12 cellular contexts compared by ENCODE assay signal in the genomic region with DNA sequence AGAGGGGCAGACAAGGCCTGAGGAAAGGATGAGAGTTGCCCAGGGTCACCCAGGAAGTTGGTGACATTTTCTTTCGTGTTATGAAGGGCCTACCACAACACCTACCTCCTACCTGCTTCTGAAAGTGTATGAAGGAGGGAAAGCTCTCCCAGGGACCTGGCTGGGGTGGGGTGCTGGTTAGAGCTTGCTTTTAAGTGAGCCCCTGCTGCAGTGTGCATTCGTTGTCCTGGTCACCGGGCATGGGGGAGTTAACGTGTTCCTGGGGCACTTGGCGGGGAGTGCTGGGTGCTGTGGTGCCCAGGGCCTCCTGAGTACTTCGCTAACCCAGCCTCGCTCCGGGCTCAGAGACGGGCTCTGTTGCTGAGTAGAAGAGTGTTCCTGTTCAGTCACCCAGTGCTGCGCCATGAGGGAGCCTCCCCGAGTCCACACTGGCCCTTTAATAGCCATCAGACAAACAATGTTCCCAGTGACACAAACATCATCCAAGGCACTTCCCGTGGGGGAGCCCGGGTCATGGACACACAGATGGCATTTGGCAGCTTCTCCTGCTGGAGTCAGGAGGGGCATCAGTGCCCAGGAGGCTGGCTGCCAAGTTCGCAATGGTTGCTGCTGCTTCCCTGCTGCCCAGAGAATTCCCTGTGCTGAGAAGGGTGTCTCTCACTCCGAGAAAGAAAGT.
DNase-seq lines count a peak whose midpoint lies in the region; ATAC-seq and TF ChIP-seq lines count a peak whose summit lies in the region.
"Had no signal": no experiment of that assay in that cellular context is flagged by ENCODE, and none has a peak within 500 bp of the region (broad histone marks: within the 10 kb centered on the region; RNA-seq: fewer than 3 reads in every experiment).

No MANE protein-coding gene starts in this region.

- CTCF ChIA-PET in activated CD8-positive, alpha-beta T cell treated with anti-CD3 and anti-CD28 coated beads, Interleukin-2, amount 10 ng/mL, durations not matched to agents 7 days and 5 days (lab: Charles Lee), result interaction anchor here (1.0 to 1.2 kb wide), 2 partner anchors 29 to 255 kb away, joined by 3 read pairs; no protein-coding TSS in a partner anchor
- CTCF ChIA-PET in activated CD8-positive, alpha-beta T cell treated with anti-CD3 and anti-CD28 coated beads for 36 hours (lab: Charles Lee), result interaction anchor here (1.2 kb wide), 1 partner anchor 311 kb away, joined by 3 read pairs; no protein-coding TSS in a partner anchor

- no peaks in the 10 kb centered on the region for H3K9me3 Mint-ChIP-seq in activated CD8-positive, alpha-beta T cell treated with anti-CD3 and anti-CD28 coated beads, Interleukin-2, amount 10 ng/mL, durations not matched to agents 7 days and 5 days (ENCODE audit: insufficient read depth)
- no peaks in the 10 kb centered on the region for H3K9me3 Mint-ChIP-seq in activated CD8-positive, alpha-beta T cell treated with anti-CD3 and anti-CD28 coated beads for 36 hours
- H3K9me3 Mint-ChIP-seq: effector memory CD8-positive, alpha-beta T cell had no signal

- H3K27ac Mint-ChIP-seq in activated CD8-positive, alpha-beta T cell treated with anti-CD3 and anti-CD28 coated beads, Interleukin-2, amount 10 ng/mL, durations not matched to agents 7 days and 5 days, result peak overlapping the region; percentile 37
- H3K27ac Mint-ChIP-seq in activated CD8-positive, alpha-beta T cell treated with anti-CD3 and anti-CD28 coated beads for 36 hours, result no peak overlapping the region
- H3K27ac Mint-ChIP-seq: effector memory CD8-positive, alpha-beta T cell; progenitor cell of endocrine pancreas had no signal

- TF ChIP-seq POLR2A in esophagus muscularis mucosa (IDR thresholded peaks at IDR 0.05; ENCODE audit: low read depth), result no peak

- H3K36me3 ChIP-seq in thoracic aorta (no peaks in the 10 kb centered on the region), esophagus muscularis mucosa (peaks cover 0 to 8% (median 0%) of the 10 kb centered on the region in 4 donors)

- peak overlapping the region; percentile 49 for H3K4me3 Mint-ChIP-seq in activated CD8-positive, alpha-beta T cell treated with anti-CD3 and anti-CD28 coated beads, Interleukin-2, amount 10 ng/mL, durations not matched to agents 7 days and 5 days
- H3K4me3 Mint-ChIP-seq in activated CD8-positive, alpha-beta T cell treated with anti-CD3 and anti-CD28 coated beads for 36 hours, result no peak overlapping the region
- H3K4me3 Mint-ChIP-seq: effector memory CD8-positive, alpha-beta T cell had no signal

- H3K36me3 Mint-ChIP-seq in activated CD8-positive, alpha-beta T cell treated with anti-CD3 and anti-CD28 coated beads, Interleukin-2, amount 10 ng/mL, durations not matched to agents 7 days and 5 days (ENCODE audit: low read depth), result no peaks in the 10 kb centered on the region
- no peaks in the 10 kb centered on the region for H3K36me3 Mint-ChIP-seq in activated CD8-positive, alpha-beta T cell treated with anti-CD3 and anti-CD28 coated beads for 36 hours (ENCODE audit: low read depth)

- peaks cover 1% of the 10 kb centered on the region for H3K27me3 Mint-ChIP-seq in activated CD8-positive, alpha-beta T cell treated with anti-CD3 and anti-CD28 coated beads, Interleukin-2, amount 10 ng/mL, durations not matched to agents 7 days and 5 days (ENCODE audit: low read depth)
- no peaks in the 10 kb centered on the region for H3K27me3 Mint-ChIP-seq in activated CD8-positive, alpha-beta T cell treated with anti-CD3 and anti-CD28 coated beads for 36 hours
- H3K27me3 Mint-ChIP-seq: progenitor cell of endocrine pancreas had no signal

- H3K4me1 ChIP-seq in thoracic aorta (ENCODE audit: control insufficient read depth in 1 of 2, low read depth in 2 of 2), result peaks cover 29 to 67% of the 10 kb centered on the region in 2 donors
- peaks cover 32 to 50% (median 38%) of the 10 kb centered on the region in 4 donors for H3K4me1 ChIP-seq in esophagus muscularis mucosa

- ATAC-seq in activated CD8-positive, alpha-beta T cell treated with anti-CD3 and anti-CD28 coated beads, Interleukin-2, amount 10 ng/mL, durations not matched to agents 7 days and 5 days, result peak; percentile 16
- ATAC-seq in activated CD8-positive, alpha-beta T cell treated with anti-CD3 and anti-CD28 coated beads for 36 hours, result no peak
- ATAC-seq in thoracic aorta (ENCODE audit: insufficient number of reproducible peaks, low FRiP score, low read depth), result no peak
- no peak for ATAC-seq in GM18861 (IDR thresholded peaks at IDR 0.05; ENCODE audit: unreplicated experiment)
- ATAC-seq: effector memory CD8-positive, alpha-beta T cell had no signal

- no peaks in the 10 kb centered on the region for H3K9me3 ChIP-seq in thoracic aorta
- no peaks in the 10 kb centered on the region for H3K9me3 ChIP-seq in esophagus muscularis mucosa

- H3K4me3 ChIP-seq in thoracic aorta (peak overlapping the region; percentile 31), esophagus muscularis mucosa (peak overlapping the region in 1 of 4 donors; percentile 22)

- POLR2A ChIA-PET in activated CD8-positive, alpha-beta T cell treated with anti-CD3 and anti-CD28 coated beads, Interleukin-2, amount 10 ng/mL, durations not matched to agents 7 days and 5 days (lab: Charles Lee), result no interaction called here
- POLR2A ChIA-PET in activated CD8-positive, alpha-beta T cell treated with anti-CD3 and anti-CD28 coated beads for 36 hours (lab: Charles Lee), result interaction anchor here (0.6 to 1.1 kb wide), 2 partner anchors 8 to 258 kb away, joined by 3 read pairs; no protein-coding TSS in a partner anchor

- H3K4me1 Mint-ChIP-seq in activated CD8-positive, alpha-beta T cell treated with anti-CD3 and anti-CD28 coated beads, Interleukin-2, amount 10 ng/mL, durations not matched to agents 7 days and 5 days (ENCODE audit: low read depth), result peaks cover 21% of the 10 kb centered on the region
- peaks cover 8% of the 10 kb centered on the region for H3K4me1 Mint-ChIP-seq in activated CD8-positive, alpha-beta T cell treated with anti-CD3 and anti-CD28 coated beads for 36 hours (ENCODE audit: low read depth)

- no peak for TF ChIP-seq EP300 in esophagus muscularis mucosa (IDR thresholded peaks at IDR 0.05)

- H3K27ac ChIP-seq in cingulate gyrus (ENCODE audit: low read depth, low read length) (peak overlapping the region; percentile 78), thoracic aorta (no peak overlapping the region), esophagus muscularis mucosa (replicated peaks in 1 of 4) (no peak overlapping the region)

- no peak for TF ChIP-seq CTCF in activated CD8-positive, alpha-beta T cell treated with anti-CD3 and anti-CD28 coated beads for 36 hours (IDR thresholded peaks at IDR 0.05)
- no peak for TF ChIP-seq CTCF in thoracic aorta (IDR thresholded peaks at IDR 0.05)
- TF ChIP-seq CTCF in esophagus muscularis mucosa (IDR thresholded peaks at IDR 0.05), result no peak

- intact Hi-C loops in activated CD8-positive, alpha-beta T cell treated with anti-CD3 and anti-CD28 coated beads for 36 hours (cut with micrococcal nuclease), result no loop called here
- intact Hi-C loops in esophagus muscularis mucosa (cut with DNase I), result no loop called here

- no peaks in the 10 kb centered on the region for H3K27me3 ChIP-seq in thoracic aorta (replicated peaks; ENCODE audit: insufficient read depth)
- no peaks in the 10 kb centered on the region for H3K27me3 ChIP-seq in esophagus muscularis mucosa

- 56% methylated on average over 14 of the region's 15 CpGs for WGBS in esophagus muscularis mucosa

- DNase-seq in activated CD8-positive, alpha-beta T cell treated with anti-CD3 and anti-CD28 coated beads, Interleukin-2, amount 10 ng/mL, durations not matched to agents 7 days and 5 days, result no peak
- DNase-seq in activated CD8-positive, alpha-beta T cell treated with anti-CD3 and anti-CD28 coated beads for 36 hours, result no peak
- DNase-seq in midbrain (lab: John Stamatoyannopoulos, UW), result peak; percentile 92
- DNase-seq in thoracic aorta (ENCODE audit: low spot score), result no peak
- no peak for DNase-seq in NK-92 treated with Interleukin-12 subunit alpha and Interleukin-12 subunit beta, amount 100 ng/mL, for 24 hours (lab: John Stamatoyannopoulos, UW)
- no peak for DNase-seq in esophagus muscularis mucosa (ENCODE audit: extremely low spot score)
- DNase-seq: effector memory CD8-positive, alpha-beta T cell; GF-D8; NCI-H1417 had no signal
